41 cellular contexts compared by ENCODE assay signal in genomic region chr17:43736389-43736788, GRCh38. TPM values are rescaled to one million over a fixed set of nuclear protein-coding genes. Genes with fewer than 3 reads are reported as not detected.
"Had no signal": no experiment of that assay in that cellular context is flagged by ENCODE, and none has a peak within 500 bp of the region (broad histone marks: within the 10 kb centered on the region; RNA-seq: fewer than 3 reads in every experiment).

No MANE protein-coding gene starts in this region.

- H3K9me3 ChIP-seq: colonic mucosa, neutrophil, ovary, suprapubic skin, tibial artery had no signal

- H3K27me3 ChIP-seq: cardiac muscle cell, colonic mucosa, ovary, suprapubic skin, tibial artery had no signal

- H3K27ac Mint-ChIP-seq: activated naive CD4-positive, alpha-beta T cell treated with anti-CD3 and anti-CD28 coated beads, Interleukin-2, amount 10 ng/mL, durations not matched to agents 7 days and 5 days; activated naive CD8-positive, alpha-beta T cell treated with anti-CD3 and anti-CD28 coated beads, Interleukin-2, amount 10 ng/mL, durations not matched to agents 7 days and 5 days; nephron progenitor cell; progenitor cell of endocrine pancreas; stimulated activated memory B cell treated with anti-CD40 and anti-IgM and Interleukin-4, amounts not matched to agents 10 μg/mL and 1 μg/mL and 100 μg/mL, for 72 hours; T-helper 1 cell treated with Interleukin-12 subunit alpha and Interleukin-12 subunit beta and Interleukin-4 antibody, amounts not matched to agents 30 μg/mL and 1 μg/mL, for 36 hours had no signal

- H3K4me1 ChIP-seq: colonic mucosa had no signal

- ATAC-seq: activated CD4-positive, CD25-positive, alpha-beta regulatory T cell treated with anti-CD3 and anti-CD28 coated beads, Interleukin-2, amount 50 U/mL, for 24 hours; left cardiac atrium; sciatic nerve; stimulated activated memory B cell treated with anti-CD40 and anti-IgM and Interleukin-4, amounts not matched to agents 10 μg/mL and 1 μg/mL and 100 μg/mL, for 72 hours had no signal

- DNase-seq: activated CD4-positive, alpha-beta T cell treated with anti-CD3 and anti-CD28 coated beads for 48 hours; activated CD4-positive, alpha-beta T cell treated with anti-CD3 and anti-CD28 coated beads, Interleukin-2, amount 50 U/mL, for 48 hours; activated CD8-positive, alpha-beta memory T cell treated with anti-CD3 and anti-CD28 coated beads for 24 hours; activated gamma-delta T cell; activated naive CD4-positive, alpha-beta T cell treated with anti-CD3 and anti-CD28 coated beads, Interleukin-2, amount 10 ng/mL, durations not matched to agents 7 days and 5 days; activated naive CD8-positive, alpha-beta T cell treated with anti-CD3 and anti-CD28 coated beads, Interleukin-2, amount 10 ng/mL, durations not matched to agents 7 days and 5 days; amygdala; cerebellar nuclear complex; colonic mucosa; effector memory CD4-positive, alpha-beta T cell; erythroblast; foreskin fibroblast; head of caudate nucleus; hippocampal formation; left cardiac atrium; mammary epithelial cell; nephron progenitor cell; ovary; small intestine; stimulated activated CD4-positive, alpha-beta T cell treated with anti-CD3 and anti-CD28 coated beads, Interleukin-1b, Interleukin-23, amount 100 ng/mL, for 48 hours; stimulated activated CD4-positive, alpha-beta T cell treated with anti-CD3 and anti-CD28 coated beads, Interleukin-4, amount 100 ng/mL, for 4 hours; stimulated activated CD8-positive, alpha-beta memory T cell treated with anti-CD3 and anti-CD28 coated beads, Interleukin-4, amount 100 ng/mL, for 48 hours; T-helper 9 cell; tibial artery had no signal

- H3K36me3 ChIP-seq: cardiac muscle cell, colonic mucosa, neutrophil, ovary, suprapubic skin, tibial artery had no signal

- H3K4me1 Mint-ChIP-seq: activated naive CD4-positive, alpha-beta T cell treated with anti-CD3 and anti-CD28 coated beads, Interleukin-2, amount 10 ng/mL, durations not matched to agents 7 days and 5 days; nephron progenitor cell; stimulated activated memory B cell treated with anti-CD40 and anti-IgM and Interleukin-4, amounts not matched to agents 10 μg/mL and 1 μg/mL and 100 μg/mL, for 72 hours had no signal

- FAIRE-seq: keratinocyte, small intestine, TTC549 had no signal

- H3K36me3 Mint-ChIP-seq: activated naive CD4-positive, alpha-beta T cell treated with anti-CD3 and anti-CD28 coated beads, Interleukin-2, amount 10 ng/mL, durations not matched to agents 7 days and 5 days; activated naive CD8-positive, alpha-beta T cell treated with anti-CD3 and anti-CD28 coated beads, Interleukin-2, amount 10 ng/mL, durations not matched to agents 7 days and 5 days; stimulated activated memory B cell treated with anti-CD40 and anti-IgM and Interleukin-4, amounts not matched to agents 10 μg/mL and 1 μg/mL and 100 μg/mL, for 72 hours had no signal

- H3K27ac ChIP-seq: cardiac muscle cell, colonic mucosa, neutrophil, ovary, suprapubic skin, tibial artery, VCaP had no signal

- H3K4me3 Mint-ChIP-seq: activated naive CD4-positive, alpha-beta T cell treated with anti-CD3 and anti-CD28 coated beads, Interleukin-2, amount 10 ng/mL, durations not matched to agents 7 days and 5 days; activated naive CD8-positive, alpha-beta T cell treated with anti-CD3 and anti-CD28 coated beads, Interleukin-2, amount 10 ng/mL, durations not matched to agents 7 days and 5 days; nephron progenitor cell; stimulated activated memory B cell treated with anti-CD40 and anti-IgM and Interleukin-4, amounts not matched to agents 10 μg/mL and 1 μg/mL and 100 μg/mL, for 72 hours; T-helper 1 cell treated with Interleukin-12 subunit alpha and Interleukin-12 subunit beta and Interleukin-4 antibody, amounts not matched to agents 30 μg/mL and 1 μg/mL, for 36 hours had no signal

- H3K9me3 Mint-ChIP-seq: T-helper 1 cell treated with Interleukin-12 subunit alpha and Interleukin-12 subunit beta and Interleukin-4 antibody, amounts not matched to agents 30 μg/mL and 1 μg/mL, for 36 hours had no signal

- H3K4me3 ChIP-seq: cardiac muscle cell, colonic mucosa, ovary, suprapubic skin, tibial artery had no signal

RNA-seq across cellular contexts. Expression of gene SOST, which starts 22.2 kb away (rescaled TPM):
- total RNA-seq: activated naive CD8-positive, alpha-beta T cell treated with anti-CD3 and anti-CD28 coated beads, Interleukin-2, amount 10 ng/mL, durations not matched to agents 7 days and 5 days; colonic mucosa; dermis microvascular lymphatic vessel endothelial cell; fibroblast of lung; left cardiac atrium; liver; mammary epithelial cell; mucosa of gallbladder; ovary; renal cortical epithelial cell; sciatic nerve; suprapubic skin; ureter had no signal
- polyA plus RNA-seq: fibroblast of lung, liver, mammary epithelial cell, small intestine had no signal

RNA-seq across cellular contexts. Expression of gene CFAP97D1, which starts 43.8 kb away (rescaled TPM):
- total RNA-seq: activated naive CD8-positive, alpha-beta T cell treated with anti-CD3 and anti-CD28 coated beads, Interleukin-2, amount 10 ng/mL, durations not matched to agents 7 days and 5 days; cardiac muscle cell; colonic mucosa; dermis microvascular lymphatic vessel endothelial cell; left cardiac atrium; mucosa of gallbladder; progenitor cell of endocrine pancreas; sciatic nerve; ureter had no signal
- polyA plus RNA-seq: cardiac muscle cell, keratinocyte, liver, ovary, small intestine had no signal
